19 cellular contexts compared by ENCODE assay signal in genomic region chr6:97778290-97779038, GRCh38.
A peak's percentile ranks its signal among the peaks of the same experiment; 100 is the strongest.
DNase-seq lines count a peak whose midpoint lies in the region; ATAC-seq and TF ChIP-seq lines count a peak whose summit lies in the region.
"Had no signal": no experiment of that assay in that cellular context is flagged by ENCODE, and none has a peak within 500 bp of the region (broad histone marks: within the 10 kb centered on the region; RNA-seq: fewer than 3 reads in every experiment).

No MANE protein-coding gene starts in this region.

- no peak overlapping the region for H4K91ac ChIP-seq in H9 (ENCODE audit: insufficient read length, low read depth, low read length)

- H4K20me1 ChIP-seq in H9 (ENCODE audit: control insufficient read depth, insufficient read depth, insufficient read length) = no peaks in the 10 kb centered on the region

- peak; percentile 31 for DNase-seq in H9
- no peak for DNase-seq in WTC11 (ENCODE audit: low spot score)
- DNase-seq in iPS DF 4.7 (ENCODE audit: extremely low read depth, low spot score) = peak; percentile 89
- DNase-seq in mesendoderm = peak; percentile 85
- no peak for DNase-seq in NCI-H146 treated with DMSO at 0.1 percent for 48 hours (lab: John Stamatoyannopoulos, UW; ENCODE audit: unreplicated experiment)
- no peak for DNase-seq in brain microvascular endothelial cell
- DNase-seq: CD4-positive, CD25-positive, alpha-beta regulatory T cell; DMS79 treated with DMSO at 0.1 percent for 48 hours; Karpas-422; MV-4-11; NCI-H1105 treated with DMSO at 0.1 percent for 48 hours; NCI-H1694; NCI-H2081; NCI-H446; NCI-H526; OCI-M1 had no signal

- no peaks in the 10 kb centered on the region for H3K27me3 ChIP-seq in H9 (ENCODE audit: insufficient read depth, low read length)
- H3K27me3 ChIP-seq in mesendoderm (ENCODE audit: insufficient read depth, low read length, poor library complexity) = no peaks in the 10 kb centered on the region
- H3K27me3 ChIP-seq in brain microvascular endothelial cell (replicated peaks) = no peaks in the 10 kb centered on the region
- H3K27me3 ChIP-seq: SJSA1 had no signal

- CTCF ChIA-PET in WTC11 (lab: Charles Lee) = no interaction called here

- no peak overlapping the region for H3T11ph ChIP-seq in H9 (ENCODE audit: low read length)

- peak overlapping the region; percentile 89 for H2BK12ac ChIP-seq in H9 (ENCODE audit: insufficient read length, low read depth, low read length)

- H3K9me3 Mint-ChIP-seq in H9 = peaks cover 18 to 23% of the 10 kb centered on the region in 2 experiments
- H3K9me3 Mint-ChIP-seq in WTC11 = peaks cover 11% of the 10 kb centered on the region

- WGBS in H9 (ENCODE audit: extremely low coverage, insufficient read length, low lambda C conversion rate) = no CpG with 5 or more reads among the region's 5 CpGs
- WGBS in mesendoderm (ENCODE audit: extremely low coverage, insufficient coverage, low lambda C conversion rate) = no CpG with 5 or more reads among the region's 5 CpGs

- no peak overlapping the region for H2BK15ac ChIP-seq in H9 (ENCODE audit: low read depth, low read length)
- no peak overlapping the region for H2BK15ac ChIP-seq in mesendoderm (replicated peaks; ENCODE audit: low read depth)

- H2BK5ac ChIP-seq in H9 (ENCODE audit: insufficient read length, low read length) (peak overlapping the region; percentile 20), mesendoderm (ENCODE audit: low read length) (peak overlapping the region; percentile 80)

- H3K4me1 Mint-ChIP-seq in H9 (peaks cover 55 to 59% of the 10 kb centered on the region in 2 experiments), WTC11 (peaks cover 67% of the 10 kb centered on the region)
- H3K4me1 Mint-ChIP-seq: CD4-positive, CD25-positive, alpha-beta regulatory T cell had no signal

- no peak overlapping the region for H3K14ac ChIP-seq in H9 (ENCODE audit: insufficient read depth, low read length)

- POLR2A ChIA-PET in WTC11 (lab: Charles Lee) = no interaction called here

- H3K23ac ChIP-seq in H9 (ENCODE audit: insufficient read length, low read depth, low read length) = no peak overlapping the region
- no peak overlapping the region for H3K23ac ChIP-seq in mesendoderm (ENCODE audit: low read length)

- H3K4me1 ChIP-seq in H9 (ENCODE audit: insufficient read depth, low read length) = peaks cover 2% of the 10 kb centered on the region; the same call in 1 of the 2 replicates
- H3K4me1 ChIP-seq in mesendoderm (ENCODE audit: control insufficient read depth, low read depth, low read length) = no peaks in the 10 kb centered on the region
- H3K4me1 ChIP-seq: SJSA1 had no signal

- H3K56ac ChIP-seq in H9 (ENCODE audit: insufficient read length, low read depth, low read length) (no peak overlapping the region), mesendoderm (ENCODE audit: low read length) (peak overlapping the region; percentile 42)

- H3K27ac Mint-ChIP-seq in H9 (peak overlapping the region; percentile 96 to 99 (median 97)), WTC11 (peak overlapping the region; percentile 99)
- H3K27ac Mint-ChIP-seq: CD4-positive, CD25-positive, alpha-beta regulatory T cell had no signal

- H3K36me3 ChIP-seq in mesendoderm (ENCODE audit: control insufficient read depth, insufficient read depth, low read length) (no peaks in the 10 kb centered on the region), brain microvascular endothelial cell (replicated peaks) (no peaks in the 10 kb centered on the region)
- H3K36me3 ChIP-seq: SJSA1 had no signal

- H4K5ac ChIP-seq in H9 (ENCODE audit: insufficient read length, low read depth, low read length) (no peak overlapping the region), mesendoderm (ENCODE audit: low read length) (no peak overlapping the region)

- peaks cover 28 to 54% (median 30%) of the 10 kb centered on the region in 3 experiments for H3K36me3 Mint-ChIP-seq in H9 (ENCODE audit: insufficient read depth in 1 of 3, low read depth in 3 of 3)
- H3K36me3 Mint-ChIP-seq in WTC11 = peaks cover 62% of the 10 kb centered on the region
- H3K36me3 Mint-ChIP-seq: CD4-positive, CD25-positive, alpha-beta regulatory T cell had no signal

- H3K9ac ChIP-seq in H9 (ENCODE audit: extremely low read depth, insufficient read length, low read length) = peak overlapping the region; percentile 37
- H3K9ac ChIP-seq in mesendoderm (ENCODE audit: low read length) = no peak overlapping the region

- no peak overlapping the region for H2BK20ac ChIP-seq in H9 (ENCODE audit: low read depth, low read length, poor library complexity, severe bottlenecking)

- no peak overlapping the region for H4K8ac ChIP-seq in H9 (replicated peaks; ENCODE audit: insufficient read length, low read depth, low read length)
- H4K8ac ChIP-seq in mesendoderm (ENCODE audit: low read depth, low read length) = no peak overlapping the region

- peak overlapping the region; percentile 97 for H3K27ac ChIP-seq in H9 (ENCODE audit: insufficient read length, low read depth, low read length)
- H3K27ac ChIP-seq in mesendoderm (ENCODE audit: low read depth, low read length) = peak overlapping the region; percentile 86
- H3K27ac ChIP-seq in brain microvascular endothelial cell = no peak overlapping the region
- H3K27ac ChIP-seq: SJSA1 had no signal

- peak overlapping the region; percentile 75 for H2BK120ac ChIP-seq in H9 (ENCODE audit: low read depth, low read length, poor library complexity, severe bottlenecking)
- H2BK120ac ChIP-seq in mesendoderm (ENCODE audit: low read depth, low read length) = peak overlapping the region; percentile 82

- no peak overlapping the region for H3K4me2 ChIP-seq in H9 (ENCODE audit: insufficient read depth, insufficient read length, low read length)
- H3K4me2 ChIP-seq in mesendoderm (ENCODE audit: low read length) = no peak overlapping the region

- no peaks in the 10 kb centered on the region for H3K79me1 ChIP-seq in H9 (ENCODE audit: insufficient read depth, low read depth, low read length, poor library complexity, severe bottlenecking)
- no peaks in the 10 kb centered on the region for H3K79me1 ChIP-seq in mesendoderm (ENCODE audit: low read length)

- peak overlapping the region in 1 of 2 experiments; percentile 96; a peak in 2 of 5 replicates for H3K4me3 Mint-ChIP-seq in H9
- peak overlapping the region; percentile 95 for H3K4me3 Mint-ChIP-seq in WTC11
- H3K4me3 Mint-ChIP-seq: CD4-positive, CD25-positive, alpha-beta regulatory T cell had no signal

- peak; percentile 92 for ATAC-seq in WTC11
- no peak for ATAC-seq in HG03025 (IDR thresholded peaks at IDR 0.05; ENCODE audit: low FRiP score, unreplicated experiment)
- ATAC-seq: Right ventricle myocardium inferior had no signal

- H3K23me2 ChIP-seq in H9 (ENCODE audit: insufficient read length, low read depth, low read length, poor library complexity, severe bottlenecking) = no peaks in the 10 kb centered on the region

- in situ Hi-C loops in brain microvascular endothelial cell (cut with HindIII; ENCODE audit: low pct_ligation_motif_present, low sequenced_read_pairs) = no loop called here

- no peak overlapping the region for H3K18ac ChIP-seq in H9 (ENCODE audit: insufficient read length, low read depth, low read length)
- peak overlapping the region; percentile 90 for H3K18ac ChIP-seq in mesendoderm (ENCODE audit: low read length)

- no peak overlapping the region for H2AK5ac ChIP-seq in H9 (ENCODE audit: insufficient read length, low read length)
- H2AK5ac ChIP-seq in mesendoderm (ENCODE audit: low read length) = no peak overlapping the region

- H3K27me3 Mint-ChIP-seq in H9 (ENCODE audit: low read depth) = no peaks in the 10 kb centered on the region
- peaks cover 3% of the 10 kb centered on the region; the same call in 1 of the 2 replicates for H3K27me3 Mint-ChIP-seq in WTC11 (ENCODE audit: low read depth)
- H3K27me3 Mint-ChIP-seq: CD4-positive, CD25-positive, alpha-beta regulatory T cell had no signal

- H3K79me2 ChIP-seq in H9 (ENCODE audit: insufficient read depth, low read length) (no peaks in the 10 kb centered on the region), mesendoderm (ENCODE audit: control insufficient read depth, insufficient read depth, low read length) (no peaks in the 10 kb centered on the region)

- no peak overlapping the region; the same call in 1 of the 2 replicates for H3K4ac ChIP-seq in H9 (ENCODE audit: low read depth, low read length)
- H3K4ac ChIP-seq in mesendoderm (ENCODE audit: low read depth, low read length) = no peak overlapping the region

- H2AFZ ChIP-seq in H9 (ENCODE audit: low read length) = no peak overlapping the region

- no peak overlapping the region for H3K4me3 ChIP-seq in mesendoderm (ENCODE audit: low read length)
- H3K4me3 ChIP-seq in brain microvascular endothelial cell (ENCODE audit: low read depth, low read length) = no peak overlapping the region
- H3K4me3 ChIP-seq: SJSA1 had no signal

- no peaks in the 10 kb centered on the region for H3K9me3 ChIP-seq in H9 (ENCODE audit: control insufficient read depth, low read depth, low read length)
- H3K9me3 ChIP-seq: SJSA1 had no signal

- TF ChIP-seq CTCF in H9 (conservative IDR thresholded peaks at IDR 0.05) (no peak), WTC11 (IDR thresholded peaks at IDR 0.05) (no peak), brain microvascular endothelial cell (IDR thresholded peaks at IDR 0.05; ENCODE audit: low read depth, low read length, missing control alignments) (no peak)

TF ChIP-seq in WTC11, 78 proteins besides CTCF, POLR2A, EP300 and RAD21:
- TF ChIP-seq ZNF423 (CRISPR knock-in tag; IDR thresholded peaks at IDR 0.05) (no peak), TEAD4 (CRISPR knock-in tag; IDR thresholded peaks at IDR 0.05) (peak; percentile 46; the same call in 1 of the 2 replicates), KAT7 (CRISPR knock-in tag; IDR thresholded peaks at IDR 0.05; ENCODE audit: borderline replicate concordance) (no peak), TEAD1 (CRISPR knock-in tag; IDR thresholded peaks at IDR 0.05) (peak; percentile 85; the same call in 1 of the 2 replicates), FOXK1 (CRISPR knock-in tag; IDR thresholded peaks at IDR 0.05) (peak; percentile 66), ZNF425 (CRISPR knock-in tag; conservative IDR thresholded peaks at IDR 0.05) (0 out of 2 replicates have a peak, but pooled peaks have one; percentile 4)
TF ChIP-seq in WTC11: peak in this region for 4.

Comparison
In these comparisons a context has a peak if more than half of its experiments do, and no peak if none do; other contexts are left out.
1. DNase-seq: peak in H9 (single experiment), iPS DF 4.7 (single experiment) and mesendoderm (single experiment); none in WTC11 (single experiment), NCI-H146 treated with DMSO at 0.1 percent for 48 hours (single experiment) and brain microvascular endothelial cell (single experiment).